Comparison of ENCODE assay signal across 1 cellular context in genomic region chr5:17238521-17239041, GRCh38.
A peak's percentile ranks its signal among the peaks of the same experiment; 100 is the strongest.
TF ChIP-seq lines count a peak whose summit lies in the region.

No MANE protein-coding gene starts in this region.

TF ChIP-seq in SK-N-SH, 30 proteins besides CTCF, POLR2A, EP300 and RAD21 (continued from another document):
- TF ChIP-seq SIN3A (IDR thresholded peaks at IDR 0.05; ENCODE audit: borderline replicate concordance, low read depth, low read length), result peak; percentile 32; the same call in 1 of the 2 replicates
- TF ChIP-seq TCF12 (IDR thresholded peaks at IDR 0.05), result peak; percentile 97
- TF ChIP-seq NFIC (IDR thresholded peaks at IDR 0.05; ENCODE audit: borderline replicate concordance), result peak; percentile 76
- no peak for TF ChIP-seq IRF3 (IDR thresholded peaks at IDR 0.05; ENCODE audit: low read depth, low read length)
- peak; percentile 88 for TF ChIP-seq FOSL2 (IDR thresholded peaks at IDR 0.05; ENCODE audit: borderline replicate concordance, low read depth)
- peak; percentile 74 for TF ChIP-seq FOXM1 (IDR thresholded peaks at IDR 0.05; ENCODE audit: low read depth)
- TF ChIP-seq TAF1 (IDR thresholded peaks at IDR 0.05; ENCODE audit: borderline replicate concordance, low read depth, low read length), result no peak
- TF ChIP-seq MEF2A (IDR thresholded peaks at IDR 0.05; ENCODE audit: borderline replicate concordance, low read depth), result peak; percentile 73; the same call in 1 of the 2 replicates
- no peak for TF ChIP-seq ELF1 (IDR thresholded peaks at IDR 0.05)
- peak; percentile 94 for TF ChIP-seq PBX3 (IDR thresholded peaks at IDR 0.05)
- TF ChIP-seq POLR2AphosphoS5 (IDR thresholded peaks at IDR 0.05; ENCODE audit: low read depth, low read length), result peak; percentile 57; the same call in 1 of the 2 replicates
- TF ChIP-seq EZH2phosphoT487 (IDR thresholded peaks at IDR 0.05; ENCODE audit: borderline replicate concordance, low read depth), result no peak
- TF ChIP-seq TEAD4 (IDR thresholded peaks at IDR 0.05; ENCODE audit: borderline replicate concordance, insufficient read depth), result peak; percentile 97
- peak; percentile 96 for TF ChIP-seq JUND (IDR thresholded peaks at IDR 0.05)
- no peak for TF ChIP-seq USF2 (IDR thresholded peaks at IDR 0.05; ENCODE audit: borderline replicate concordance, low read depth, low read length)
- TF ChIP-seq RCOR1 (IDR thresholded peaks at IDR 0.05; ENCODE audit: low read length), result no peak
- no peak for TF ChIP-seq RFX5 (IDR thresholded peaks at IDR 0.05; ENCODE audit: low read length)
